ENCODE assay signal across 17 cellular contexts in the genomic region with DNA sequence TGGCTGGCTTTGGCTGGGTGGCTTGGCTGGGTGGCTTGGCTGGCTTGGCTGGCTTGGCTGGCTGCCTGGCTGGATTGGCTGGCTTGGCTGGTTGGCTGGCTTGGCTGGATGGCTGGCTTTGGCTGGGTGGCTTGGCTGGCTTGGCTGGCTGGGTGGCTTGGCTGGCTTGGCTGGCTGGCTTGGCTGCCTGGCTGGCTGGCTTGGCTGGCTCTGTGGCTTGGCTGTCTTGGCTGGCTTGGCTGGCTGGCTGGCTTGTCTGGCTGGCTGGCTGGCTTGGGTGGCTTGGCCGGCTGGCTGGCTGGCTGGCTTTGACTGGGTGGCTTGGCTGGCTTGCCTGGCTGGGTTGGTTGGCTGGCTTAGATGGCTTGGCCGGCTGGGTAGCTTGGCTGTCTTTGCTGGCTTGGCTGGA. TPM values are rescaled to one million over a fixed set of nuclear protein-coding genes. Genes with fewer than 3 reads are reported as not detected.
A peak's percentile ranks its signal among the peaks of the same experiment; 100 is the strongest.
DNase-seq lines count a peak whose midpoint lies in the region; ATAC-seq and TF ChIP-seq lines count a peak whose summit lies in the region.
"Not testable (repeated sequence)": the region's sequence is repeated elsewhere in the genome, so short reads cannot be mapped to it uniquely, and the experiment has no call there.
"Had no signal": no experiment of that assay in that cellular context is flagged by ENCODE, and none has a peak within 500 bp of the region (broad histone marks: within the 10 kb centered on the region; RNA-seq: fewer than 3 reads in every experiment).

No MANE protein-coding gene starts in this region.

- not testable (repeated sequence) for H3K9me3 ChIP-seq in CD4-positive, alpha-beta memory T cell (ENCODE audit: control insufficient read depth in 1 of 2, low read length in 2 of 2); effector memory CD4-positive, alpha-beta T cell (ENCODE audit: control insufficient read depth, low read length); left lung; prostate gland

- H3K27ac Mint-ChIP-seq in CD4-positive, alpha-beta memory T cell; WTC11; activated naive CD4-positive, alpha-beta T cell treated with anti-CD3 and anti-CD28 coated beads, Interleukin-2, amount 10 ng/mL, durations not matched to agents 7 days and 5 days; stimulated activated naive CD8-positive, alpha-beta T cell treated with anti-CD3 and anti-CD28 coated beads, Interleukin-15, amount 100 ng/mL, for 72 hours: not testable (repeated sequence)

- not testable (repeated sequence) for H3K27ac ChIP-seq in CD4-positive, alpha-beta memory T cell (ENCODE audit: low read depth, low read length); effector memory CD4-positive, alpha-beta T cell (ENCODE audit: insufficient read depth, low read length, poor library complexity, severe bottlenecking); left lung; prostate gland

- 74% methylated on average over 2 of the region's 2 CpGs for WGBS in prostate gland

- POLR2A ChIA-PET in CD4-positive, alpha-beta memory T cell (lab: Charles Lee; ENCODE audit: partially characterized antibody); WTC11 (lab: Charles Lee): not testable (repeated sequence)

- peak in 3 of 5 donors; percentile 6 to 51 (median 12) for DNase-seq in CD4-positive, alpha-beta memory T cell
- peak; percentile 13 for DNase-seq in WTC11 (ENCODE audit: low spot score)
- DNase-seq in activated CD8-positive, alpha-beta memory T cell treated with anti-CD3 and anti-CD28 coated beads, Interleukin-2, amount 50 U/mL, for 4 hours, result peak; percentile 25
- peak; percentile 24 for DNase-seq in activated naive CD4-positive, alpha-beta T cell treated with anti-CD3 and anti-CD28 coated beads, Interleukin-2, amount 10 ng/mL, durations not matched to agents 7 days and 5 days
- peak in 2 of 3 donors; percentile 1 to 17 for DNase-seq in effector memory CD4-positive, alpha-beta T cell
- DNase-seq in left lung, result peak; percentile 64 to 83
- DNase-seq in prostate gland (ENCODE audit: low spot score), result peak; percentile 27
- peak; percentile 26 to 28 for DNase-seq in stimulated activated naive CD8-positive, alpha-beta T cell treated with anti-CD3 and anti-CD28 coated beads, Interleukin-15, amount 100 ng/mL, for 72 hours

- not testable (repeated sequence) for H3K36me3 ChIP-seq in CD4-positive, alpha-beta memory T cell (ENCODE audit: insufficient read depth, low read length); effector memory CD4-positive, alpha-beta T cell (ENCODE audit: control insufficient read depth, insufficient read depth, low read length); left lung; prostate gland

- TF ChIP-seq POLR2A in prostate gland (IDR thresholded peaks at IDR 0.05), result not testable (repeated sequence)

- H3K9me3 Mint-ChIP-seq in CD4-positive, alpha-beta memory T cell, result peaks cover 0 to 25% (median 6%) of the 10 kb centered on the region in 8 donors
- not testable (repeated sequence) for H3K9me3 Mint-ChIP-seq in WTC11; activated naive CD4-positive, alpha-beta T cell treated with anti-CD3 and anti-CD28 coated beads, Interleukin-2, amount 10 ng/mL, durations not matched to agents 7 days and 5 days; stimulated activated naive CD8-positive, alpha-beta T cell treated with anti-CD3 and anti-CD28 coated beads, Interleukin-15, amount 100 ng/mL, for 72 hours

- not testable (repeated sequence) for H3K27me3 Mint-ChIP-seq in CD4-positive, alpha-beta memory T cell; WTC11 (ENCODE audit: low read depth); activated naive CD4-positive, alpha-beta T cell treated with anti-CD3 and anti-CD28 coated beads, Interleukin-2, amount 10 ng/mL, durations not matched to agents 7 days and 5 days; stimulated activated naive CD8-positive, alpha-beta T cell treated with anti-CD3 and anti-CD28 coated beads, Interleukin-15, amount 100 ng/mL, for 72 hours

- not testable (repeated sequence) for TF ChIP-seq CTCF in WTC11 (IDR thresholded peaks at IDR 0.05); left lung (IDR thresholded peaks at IDR 0.05); prostate gland (IDR thresholded peaks at IDR 0.05)

- H3K4me1 ChIP-seq in CD4-positive, alpha-beta memory T cell (ENCODE audit: insufficient read depth, low read length); effector memory CD4-positive, alpha-beta T cell (ENCODE audit: control insufficient read depth, insufficient read depth, low read length, poor library complexity, severe bottlenecking); left lung; prostate gland (replicated peaks): not testable (repeated sequence)

- CTCF ChIA-PET in CD4-positive, alpha-beta memory T cell (lab: Charles Lee; ENCODE audit: partially characterized antibody); WTC11 (lab: Charles Lee); activated naive CD4-positive, alpha-beta T cell treated with anti-CD3 and anti-CD28 coated beads, Interleukin-2, amount 10 ng/mL, durations not matched to agents 7 days and 5 days (lab: Charles Lee): not testable (repeated sequence)

- intact Hi-C loops in CD4-positive, alpha-beta memory T cell (cut with micrococcal nuclease); left lung (cut with DNase I); prostate gland (cut with DNase I): not testable (repeated sequence)

- not testable (repeated sequence) for H3K4me1 Mint-ChIP-seq in CD4-positive, alpha-beta memory T cell; WTC11; activated naive CD4-positive, alpha-beta T cell treated with anti-CD3 and anti-CD28 coated beads, Interleukin-2, amount 10 ng/mL, durations not matched to agents 7 days and 5 days; stimulated activated naive CD8-positive, alpha-beta T cell treated with anti-CD3 and anti-CD28 coated beads, Interleukin-15, amount 100 ng/mL, for 72 hours

- not testable (repeated sequence) for H3K4me3 ChIP-seq in CD4-positive, alpha-beta memory T cell (ENCODE audit: low read length in 2 of 2); effector memory CD4-positive, alpha-beta T cell (ENCODE audit: insufficient read depth, low read depth, low read length, poor library complexity, severe bottlenecking); left lung; prostate gland

- not testable (repeated sequence) for H3K4me3 Mint-ChIP-seq in CD4-positive, alpha-beta memory T cell; WTC11; activated naive CD4-positive, alpha-beta T cell treated with anti-CD3 and anti-CD28 coated beads, Interleukin-2, amount 10 ng/mL, durations not matched to agents 7 days and 5 days; stimulated activated naive CD8-positive, alpha-beta T cell treated with anti-CD3 and anti-CD28 coated beads, Interleukin-15, amount 100 ng/mL, for 72 hours

- ATAC-seq in WTC11; left lung; stimulated activated naive CD8-positive, alpha-beta T cell treated with anti-CD3 and anti-CD28 coated beads, Interleukin-15, amount 100 ng/mL, for 72 hours: not testable (repeated sequence)

- not testable (repeated sequence) for H3K27me3 ChIP-seq in CD4-positive, alpha-beta memory T cell (ENCODE audit: insufficient read depth, low read length); effector memory CD4-positive, alpha-beta T cell (replicated peaks; ENCODE audit: control insufficient read depth, insufficient read depth, low read length, poor library complexity, severe bottlenecking); left lung; prostate gland (replicated peaks; ENCODE audit: insufficient read depth)

- not testable (repeated sequence) for H3K36me3 Mint-ChIP-seq in CD4-positive, alpha-beta memory T cell; WTC11; activated naive CD4-positive, alpha-beta T cell treated with anti-CD3 and anti-CD28 coated beads, Interleukin-2, amount 10 ng/mL, durations not matched to agents 7 days and 5 days

RNA-seq across cellular contexts. Expression of a gene that starts 22.1 kb away (rescaled TPM):
- not detected for total RNA-seq in CD4-positive, alpha-beta memory T cell
- not detected for polyA plus RNA-seq in CD4-positive, alpha-beta memory T cell
- total RNA-seq in WTC11 (2021) (not detected in 3 replicates), left lung (not detected), prostate gland (under 1 TPM in 1 of 2 donors, not detected in 1; 0.57 TPM)
- total RNA-seq: astrocyte, Daoy, foreskin keratinocyte, H7, mammary epithelial cell, myocyte, ovary, right lobe of liver had no signal
- polyA plus RNA-seq: foreskin keratinocyte, keratinocyte, mammary epithelial cell had no signal

RNA-seq across cellular contexts. Expression of a gene that starts 34.4 kb away (rescaled TPM):
- not detected for total RNA-seq in CD4-positive, alpha-beta memory T cell
- not detected for polyA plus RNA-seq in CD4-positive, alpha-beta memory T cell
- total RNA-seq in WTC11 (2021) (not detected in 3 replicates), left lung (not detected), prostate gland (not detected)
- total RNA-seq: astrocyte, Daoy, foreskin keratinocyte, H7, myocyte, ovary, right lobe of liver had no signal
- polyA plus RNA-seq: foreskin keratinocyte, keratinocyte, mammary epithelial cell, ovary had no signal

Comparison
In these comparisons a context has a peak if more than half of its experiments do, and no peak if none do; other contexts are left out.
1. DNase-seq: peak in every context shown above with its lines; median percentile 74 in left lung; 27 in prostate gland; 27 in stimulated activated naive CD8-positive, alpha-beta T cell treated with anti-CD3 and anti-CD28 coated beads, Interleukin-15, amount 100 ng/mL, for 72 hours; 25 in activated CD8-positive, alpha-beta memory T cell treated with anti-CD3 and anti-CD28 coated beads, Interleukin-2, amount 50 U/mL, for 4 hours; 24 in activated naive CD4-positive, alpha-beta T cell treated with anti-CD3 and anti-CD28 coated beads, Interleukin-2, amount 10 ng/mL, durations not matched to agents 7 days and 5 days; 13 in WTC11; 12 in CD4-positive, alpha-beta memory T cell; 9 in effector memory CD4-positive, alpha-beta T cell.